Comparison of ENCODE assay signal across 8 cellular contexts in the genomic region with DNA sequence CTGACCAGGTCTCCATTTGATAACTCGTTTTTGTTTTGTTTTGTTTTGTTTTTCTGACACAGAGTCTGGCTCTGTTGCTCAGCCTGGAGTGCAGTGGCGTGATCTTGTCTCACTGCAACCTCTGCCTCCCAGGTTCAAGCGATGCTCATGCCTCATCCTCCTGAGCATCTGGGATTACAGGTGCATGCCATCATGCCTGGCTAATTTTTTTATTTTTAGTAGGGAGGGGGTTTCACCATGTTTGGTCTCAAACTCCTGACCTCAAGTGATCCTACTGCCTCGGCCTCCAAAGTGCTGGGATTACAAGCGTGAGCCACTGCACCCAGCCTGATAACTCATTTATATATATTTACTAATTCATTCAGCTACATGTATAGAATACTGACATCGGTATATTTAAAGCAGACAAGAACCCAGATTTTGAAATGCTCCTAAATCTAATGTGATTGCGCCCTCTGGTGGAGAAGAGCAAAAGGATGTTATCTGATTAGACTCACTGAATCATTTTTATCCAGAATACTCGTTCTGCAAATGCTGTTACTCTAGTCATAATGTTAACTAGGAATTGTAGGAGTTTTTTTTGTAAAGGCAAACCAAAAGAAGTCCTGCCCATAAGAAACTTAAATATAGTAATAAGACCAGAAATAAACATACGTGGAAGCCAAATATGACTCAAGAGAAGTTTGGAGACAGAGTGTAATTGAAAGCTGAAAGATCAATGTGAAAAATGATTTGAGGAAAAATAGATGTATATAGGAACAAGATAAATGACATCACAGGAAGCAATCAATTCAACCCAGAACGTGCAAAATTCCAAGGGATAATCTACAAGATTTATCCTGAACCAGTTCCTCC. TPM values are rescaled to one million over a fixed set of nuclear protein-coding genes. Genes with fewer than 3 reads are reported as not detected.
DNase-seq lines count a peak whose midpoint lies in the region; ATAC-seq and TF ChIP-seq lines count a peak whose summit lies in the region.

No MANE protein-coding gene starts in this region.

- H3F3A ChIP-seq in SU-DHL-6 (ENCODE audit: insufficient read depth), result no peaks in the 10 kb centered on the region

- H3K4me3 ChIP-seq in SU-DHL-6 (ENCODE audit: insufficient read depth, low read length, poor library complexity, severe bottlenecking), result no peak overlapping the region

- H3K9ac ChIP-seq in SU-DHL-6 (ENCODE audit: low read length), result no peak overlapping the region

- H2AFZ ChIP-seq in SU-DHL-6 (ENCODE audit: low read depth, low read length, severe bottlenecking), result no peak overlapping the region

- H4K20me1 ChIP-seq in SU-DHL-6 (ENCODE audit: low read depth, low read length), result no peaks in the 10 kb centered on the region

- no peak overlapping the region for H3K4me2 ChIP-seq in SU-DHL-6 (ENCODE audit: low read depth, low read length, poor library complexity, severe bottlenecking)

- H3K27ac ChIP-seq in SU-DHL-6 (ENCODE audit: low read depth, low read length), result no peak overlapping the region

- peak; percentile 74 for TF ChIP-seq CTCF in SU-DHL-6 (IDR thresholded peaks at IDR 0.05; ENCODE audit: insufficient read depth, low read length, poor library complexity, severe bottlenecking)

- H3K36me3 ChIP-seq in SU-DHL-6 (ENCODE audit: low read length), result no peaks in the 10 kb centered on the region

- H3K27me3 ChIP-seq in SU-DHL-6 (ENCODE audit: low read length), result no peaks in the 10 kb centered on the region

- no peak for ATAC-seq in HG03342 (IDR thresholded peaks at IDR 0.05; ENCODE audit: unreplicated experiment)

- no peaks in the 10 kb centered on the region for H3K79me2 ChIP-seq in SU-DHL-6 (ENCODE audit: insufficient read depth, low read length)

- no peaks in the 10 kb centered on the region for H3K9me2 ChIP-seq in SU-DHL-6 (replicated peaks; ENCODE audit: insufficient read depth, low read length)

- H3K9me3 ChIP-seq in SU-DHL-6 (ENCODE audit: insufficient read depth, low read length), result no peaks in the 10 kb centered on the region

- peak; percentile 29 for DNase-seq in activated CD8-positive, alpha-beta memory T cell treated with anti-CD3 and anti-CD28 coated beads, Interleukin-2, amount 50 U/mL, for 1 hour (ENCODE audit: extremely low read depth)
- no peak for DNase-seq in activated CD8-positive, alpha-beta memory T cell treated with anti-CD3 and anti-CD28 coated beads, Interleukin-2, amount 50 U/mL, for 48 hours
- DNase-seq in NCI-H1092 (lab: John Stamatoyannopoulos, UW), result peak; percentile 47
- peak; percentile 82 for DNase-seq in dermis blood vessel endothelial cell
- DNase-seq in mucosa of gallbladder (ENCODE audit: low spot score), result peak; percentile 61
- no peak for DNase-seq in 8988T

RNA-seq across cellular contexts. Expression of a gene that starts 5.3 kb away (rescaled TPM):
- total RNA-seq in dermis blood vessel endothelial cell (3.7 and 6.9 TPM in 2 replicates), mucosa of gallbladder (46.8 TPM)

RNA-seq across cellular contexts. Expression of a gene that starts 32.5 kb away (rescaled TPM):
- total RNA-seq in dermis blood vessel endothelial cell (55.8 and 324 TPM in 2 replicates), mucosa of gallbladder (376 TPM)

Comparison
In these comparisons a context has a peak if more than half of its experiments do, and no peak if none do; other contexts are left out.
1. DNase-seq: peak in activated CD8-positive, alpha-beta memory T cell treated with anti-CD3 and anti-CD28 coated beads, Interleukin-2, amount 50 U/mL, for 1 hour (single experiment), NCI-H1092 (single experiment), dermis blood vessel endothelial cell (single experiment) and mucosa of gallbladder (single experiment); none in activated CD8-positive, alpha-beta memory T cell treated with anti-CD3 and anti-CD28 coated beads, Interleukin-2, amount 50 U/mL, for 48 hours (single experiment) and 8988T (single experiment).